ENCODE assay signal across 18 cellular contexts in genomic region chr14:91214306-91214705, GRCh38. TPM values are rescaled to one million over a fixed set of nuclear protein-coding genes. Genes with fewer than 3 reads are reported as not detected.
DNase-seq lines count a peak whose midpoint lies in the region; ATAC-seq and TF ChIP-seq lines count a peak whose summit lies in the region.
"Had no signal": no experiment of that assay in that cellular context is flagged by ENCODE, and none has a peak within 500 bp of the region (broad histone marks: within the 10 kb centered on the region; RNA-seq: fewer than 3 reads in every experiment).

No MANE protein-coding gene starts in this region.

- H3K4me1 Mint-ChIP-seq in T-helper 2 cell treated with Interferon-gamma antibody and Interleukin-4, amounts not matched to agents 5 μg/mL and 100 μg/mL, for 36 hours (ENCODE audit: low read depth) = peaks cover 7% of the 10 kb centered on the region
- H3K4me1 Mint-ChIP-seq in activated T-helper 17 cell treated with anti-CD3 and anti-CD28 coated beads, Interleukin-2, amount 50 U/mL, for 72 hours = peaks cover 14% of the 10 kb centered on the region

- peak overlapping the region; percentile 49 for H3K27ac Mint-ChIP-seq in T-helper 2 cell treated with Interferon-gamma antibody and Interleukin-4, amounts not matched to agents 5 μg/mL and 100 μg/mL, for 36 hours
- H3K27ac Mint-ChIP-seq in activated T-helper 17 cell treated with anti-CD3 and anti-CD28 coated beads, Interleukin-2, amount 50 U/mL, for 72 hours = peak overlapping the region; percentile 29
- H3K27ac Mint-ChIP-seq: CD4-positive, alpha-beta T cell had no signal

- TF ChIP-seq CTCF in spleen (IDR thresholded peaks at IDR 0.05 in 8 of 11, conservative IDR thresholded peaks at IDR 0.05 in 3 of 11) = no peak

- WGBS in spleen, 5 donors = 88 to 95% (median 91%) methylated on average over 6 of the region's 6 CpGs

- ATAC-seq in activated T-helper 17 cell treated with anti-CD3 and anti-CD28 coated beads, Interleukin-2, amount 50 U/mL, for 72 hours (replicated peaks) = no peak
- no peak for ATAC-seq in HG03025 (IDR thresholded peaks at IDR 0.05; ENCODE audit: low FRiP score, unreplicated experiment)
- ATAC-seq in HG02678 (IDR thresholded peaks at IDR 0.05; ENCODE audit: unreplicated experiment) = no peak
- ATAC-seq: A549 had no signal

- no peak overlapping the region for H3K4me3 Mint-ChIP-seq in T-helper 2 cell treated with Interferon-gamma antibody and Interleukin-4, amounts not matched to agents 5 μg/mL and 100 μg/mL, for 36 hours
- no peak overlapping the region for H3K4me3 Mint-ChIP-seq in activated T-helper 17 cell treated with anti-CD3 and anti-CD28 coated beads, Interleukin-2, amount 50 U/mL, for 72 hours
- H3K4me3 Mint-ChIP-seq: CD4-positive, alpha-beta T cell had no signal

- H3K9me3 ChIP-seq in spleen = no peaks in the 10 kb centered on the region
- H3K9me3 ChIP-seq: A549, HAP-1 had no signal

- peaks cover 54% of the 10 kb centered on the region for H3K36me3 Mint-ChIP-seq in T-helper 2 cell treated with Interferon-gamma antibody and Interleukin-4, amounts not matched to agents 5 μg/mL and 100 μg/mL, for 36 hours (ENCODE audit: low read depth)
- peaks cover 64% of the 10 kb centered on the region for H3K36me3 Mint-ChIP-seq in activated T-helper 17 cell treated with anti-CD3 and anti-CD28 coated beads, Interleukin-2, amount 50 U/mL, for 72 hours (ENCODE audit: low read depth)

- TF ChIP-seq POLR2A in spleen (IDR thresholded peaks at IDR 0.05) = no peak

- H3K4me3 ChIP-seq in spleen = no peak overlapping the region
- H3K4me3 ChIP-seq: A549, HAP-1 had no signal

- H3K9me3 Mint-ChIP-seq in T-helper 2 cell treated with Interferon-gamma antibody and Interleukin-4, amounts not matched to agents 5 μg/mL and 100 μg/mL, for 36 hours = no peaks in the 10 kb centered on the region
- H3K9me3 Mint-ChIP-seq in activated T-helper 17 cell treated with anti-CD3 and anti-CD28 coated beads, Interleukin-2, amount 50 U/mL, for 72 hours = no peaks in the 10 kb centered on the region
- H3K9me3 Mint-ChIP-seq: CD4-positive, alpha-beta T cell had no signal

- no peaks in the 10 kb centered on the region for H3K27me3 Mint-ChIP-seq in T-helper 2 cell treated with Interferon-gamma antibody and Interleukin-4, amounts not matched to agents 5 μg/mL and 100 μg/mL, for 36 hours (ENCODE audit: low read depth)
- no peaks in the 10 kb centered on the region for H3K27me3 Mint-ChIP-seq in activated T-helper 17 cell treated with anti-CD3 and anti-CD28 coated beads, Interleukin-2, amount 50 U/mL, for 72 hours
- H3K27me3 Mint-ChIP-seq: CD4-positive, alpha-beta T cell had no signal

- H3K27me3 ChIP-seq in spleen (replicated peaks in 1 of 7) = no peaks in the 10 kb centered on the region

- peaks cover 2 to 100% (median 58%) of the 10 kb centered on the region in 6 donors for H3K36me3 ChIP-seq in spleen

- DNase-seq in T-helper 2 cell treated with Interferon-gamma antibody and Interleukin-4, amounts not matched to agents 5 μg/mL and 100 μg/mL, for 36 hours (ENCODE audit: low spot score) = no peak
- DNase-seq in T-helper 2 cell (no peak), D341Med (ENCODE audit: low spot score) (peak; percentile 17), spleen (peak; percentile 57), GM19238 (ENCODE audit: insufficient read length, low spot score) (no peak)
- DNase-seq: AML-193; Caco-2; CD4-positive, alpha-beta T cell; DMS79 treated with DMSO at 0.1 percent for 48 hours; GF-D8 had no signal

- H3K4me1 ChIP-seq in spleen = peaks cover 0 to 4% (median 2%) of the 10 kb centered on the region in 6 donors
- H3K4me1 ChIP-seq: A549, Caco-2, HAP-1 had no signal

- intact Hi-C loops in spleen (cut with DNase I; ENCODE audit: low total_unique reads) = no loop called here

- no peak overlapping the region for H3K27ac ChIP-seq in spleen
- H3K27ac ChIP-seq: 22Rv1, A549, C4-2B, HL-60 had no signal

RNA-seq across cellular contexts. Expression of gene GPR68, which starts 30.2 kb away (rescaled TPM):
- 10 to 100 TPM; 36.8 to 44.8 TPM for total RNA-seq in activated T-helper 17 cell treated with anti-CD3 and anti-CD28 coated beads, Interleukin-2, amount 50 U/mL, for 72 hours
- total RNA-seq in spleen = 1 to 10 TPM; 1.9 to 5.2 (median 3.2) TPM
- polyA plus RNA-seq in spleen = 1 to 10 TPM in 2 of 3 donors, under 1 TPM in 1; 0.50 to 1.7 (median 1.3) TPM

Comparison
In these comparisons a context has a peak if more than half of its experiments do, and no peak if none do; other contexts are left out.
1. DNase-seq: peak in D341Med (single experiment) and spleen (single experiment); none in T-helper 2 cell treated with Interferon-gamma antibody and Interleukin-4, amounts not matched to agents 5 μg/mL and 100 μg/mL, for 36 hours (single experiment), T-helper 2 cell (0 of 5) and GM19238 (single experiment).
2. RNA of gene GPR68, which starts 30.2 kb away (total RNA-seq): 36.8 to 44.8 TPM in activated T-helper 17 cell treated with anti-CD3 and anti-CD28 coated beads, Interleukin-2, amount 50 U/mL, for 72 hours; 1.9 to 5.2 TPM in spleen; every median in the first group is over 4 times any median in the second.